ENCODE assay signal across 8 cellular contexts in genomic region chr6:36594029-36594815, GRCh38. TPM values are rescaled to one million over a fixed set of nuclear protein-coding genes. Genes with fewer than 3 reads are reported as not detected.
DNase-seq lines count a peak whose midpoint lies in the region; ATAC-seq and TF ChIP-seq lines count a peak whose summit lies in the region.

Gene SRSF3 (plus strand): TSS chr6:36594362. CDS start chr6:36596763, 2,401 bp downstream.

- ATAC-seq in GM19023 (IDR thresholded peaks at IDR 0.05; ENCODE audit: unreplicated experiment) (peak; percentile 89), HG03280 (IDR thresholded peaks at IDR 0.05; ENCODE audit: unreplicated experiment) (peak; percentile 82), activated B cell treated with CpG ODN at 0.5 μM for 24 hours (ENCODE audit: low read depth) (peak; percentile 91)

- H3K27me3 Mint-ChIP-seq in activated B cell treated with CpG ODN at 0.5 μM for 24 hours (no peaks in the 10 kb centered on the region), immature natural killer cell (ENCODE audit: low read depth in 3 of 3) (peaks cover 16 to 42% (median 33%) of the 10 kb centered on the region in 3 donors)

- H3K4me3 ChIP-seq in AG10803 (ENCODE audit: low read length), result peak within 1 kb of the TSS; percentile 90
- H3K4me3 ChIP-seq in spleen, result peak within 1 kb of the TSS; percentile 63 to 86 (median 72)

- H3K4me3 Mint-ChIP-seq in activated B cell treated with CpG ODN at 0.5 μM for 24 hours, result peak within 1 kb of the TSS; percentile 96
- peak within 1 kb of the TSS; percentile 94 to 99 (median 98) for H3K4me3 Mint-ChIP-seq in immature natural killer cell

- peaks cover 29 to 59% (median 49%) of the 10 kb centered on the region in 6 donors for H3K4me1 ChIP-seq in spleen

- H3K9me3 ChIP-seq in spleen, result no peaks in the 10 kb centered on the region

- TF ChIP-seq POLR2A in spleen (IDR thresholded peaks at IDR 0.05), result peak; percentile 95 to 98 (median 96)

- intact Hi-C loops in activated B cell treated with CpG ODN at 0.5 μM for 24 hours (cut with micrococcal nuclease) (loop anchor here (1.0 to 10.0 kb wide), 5 partner anchors 47 to 411 kb away; partner anchors contain the start of genes FGD2 and STK38), spleen (cut with DNase I; ENCODE audit: low total_unique reads) (loop anchor here (10.0 kb wide), 1 partner anchor 49 kb away; the partner anchor contains the start of gene STK38)

- DNase-seq in AG10803 (ENCODE audit: low read depth) (peak; percentile 98), NCI-H345 (lab: John Stamatoyannopoulos, UW) (peak; percentile 98), activated B cell treated with CpG ODN at 0.5 μM for 24 hours (peak; percentile 87), caudate nucleus (lab: John Stamatoyannopoulos, UW) (peak; percentile 69 to 99 (median 96)), immature natural killer cell (peak; percentile 96 to 98 (median 98)), spleen (peak; percentile 99)

- H3K36me3 ChIP-seq in spleen, result peaks cover 0 to 28% (median 25%) of the 10 kb centered on the region in 6 donors

- POLR2A ChIA-PET in activated B cell treated with CpG ODN at 0.5 μM for 24 hours (lab: Charles Lee), result interaction anchor here (0.5 to 6.7 kb wide), 23 partner anchors 9 to 629 kb away, joined by 3 to 83 read pairs (median 6); partner anchors contain the start of genes CDKN1A and PPIL1

- TF ChIP-seq CTCF in AG10803 (conservative IDR thresholded peaks at IDR 0.05; ENCODE audit: low read length) (peak; percentile 42), activated B cell treated with CpG ODN at 0.5 μM for 24 hours (IDR thresholded peaks at IDR 0.05) (no peak), spleen (IDR thresholded peaks at IDR 0.05 in 8 of 11, conservative IDR thresholded peaks at IDR 0.05 in 3 of 11) (peak; percentile 47 to 87 (median 77))

- 0 to 1% (median 0%) methylated on average over 57 to 58 of the region's 58 CpGs for WGBS in spleen, 5 donors

- H3K9me3 Mint-ChIP-seq in activated B cell treated with CpG ODN at 0.5 μM for 24 hours (no peaks in the 10 kb centered on the region), immature natural killer cell (peaks cover 0 to 2% (median 0%) of the 10 kb centered on the region in 6 donors)

- H3K27ac Mint-ChIP-seq in activated B cell treated with CpG ODN at 0.5 μM for 24 hours, result peak within 1 kb of the TSS; percentile 99
- H3K27ac Mint-ChIP-seq in immature natural killer cell, result peak within 1 kb of the TSS; percentile 97 to 99 (median 99)

- H3K36me3 Mint-ChIP-seq in activated B cell treated with CpG ODN at 0.5 μM for 24 hours (ENCODE audit: low read depth) (peaks cover 51% of the 10 kb centered on the region), immature natural killer cell (peaks cover 29 to 35% (median 32%) of the 10 kb centered on the region in 3 donors)

- H3K27ac ChIP-seq in caudate nucleus (ENCODE audit: low read depth, low read length) (peak within 1 kb of the TSS; percentile 97), spleen (peak within 1 kb of the TSS; percentile 92 to 100 (median 98))

- H3K27me3 ChIP-seq in spleen (replicated peaks in 1 of 7), result no peaks in the 10 kb centered on the region

- CTCF ChIA-PET in activated B cell treated with CpG ODN at 0.5 μM for 24 hours (lab: Charles Lee), result interaction anchor here (0.7 to 0.9 kb wide), 2 partner anchors 171 to 454 kb away, joined by 3 to 4 read pairs; no protein-coding TSS in a partner anchor

- H3K4me1 Mint-ChIP-seq in activated B cell treated with CpG ODN at 0.5 μM for 24 hours (peaks cover 51% of the 10 kb centered on the region), immature natural killer cell (peaks cover 53 to 63% of the 10 kb centered on the region in 2 donors)

RNA-seq across cellular contexts. Expression of gene SRSF3, which starts in this region (rescaled TPM):
- 421 and 494 TPM in 2 replicates for total RNA-seq in activated B cell treated with CpG ODN at 0.5 μM for 24 hours
- 100 to 1,000 TPM; 344 to 391 (median 379) TPM for polyA plus RNA-seq in immature natural killer cell
- 100 to 1,000 TPM in 6 of 7 donors, 10 to 100 TPM in 1; 93.8 to 271 (median 215) TPM for total RNA-seq in spleen
- polyA plus RNA-seq in spleen, result 100 to 1,000 TPM; 121 to 224 (median 173) TPM

Comparison
In these comparisons a context has a peak if more than half of its experiments do, and no peak if none do; other contexts are left out.
1. Peak in every context shown above with its lines: DNase-seq, ATAC-seq, H3K4me3 ChIP-seq and H3K27ac ChIP-seq.